ENCODE assay signal across 8 cellular contexts in genomic region chr12:102740157-102741032, GRCh38.
DNase-seq lines count a peak whose midpoint lies in the region; ATAC-seq and TF ChIP-seq lines count a peak whose summit lies in the region.

No MANE protein-coding gene starts in this region.

- H4K20me1 ChIP-seq in HCT116 (ENCODE audit: insufficient read depth) (no peaks in the 10 kb centered on the region), PC-9 (ENCODE audit: insufficient read depth) (no peaks in the 10 kb centered on the region), hepatocyte (ENCODE audit: insufficient read depth, poor library complexity, severe bottlenecking) (no peaks in the 10 kb centered on the region)

- ATAC-seq in HCT116 (peak; percentile 52), HG03521 (IDR thresholded peaks at IDR 0.05; ENCODE audit: unreplicated experiment) (no peak), HG03095 (IDR thresholded peaks at IDR 0.05; ENCODE audit: unreplicated experiment) (no peak)
- ATAC-seq in activated CD8-positive, alpha-beta memory T cell treated with anti-CD3 and anti-CD28 coated beads, Interleukin-2, amount 10 ng/mL, durations not matched to agents 7 days and 5 days: no peak

- peak; percentile 53 for TF ChIP-seq RAD21 in HCT116 (IDR thresholded peaks at IDR 0.05; ENCODE audit: low read depth)

- peaks cover under 1% of the 10 kb centered on the region for H3K4me1 Mint-ChIP-seq in activated CD8-positive, alpha-beta memory T cell treated with anti-CD3 and anti-CD28 coated beads, Interleukin-2, amount 10 ng/mL, durations not matched to agents 7 days and 5 days

- H3K4me2 ChIP-seq in HCT116 (ENCODE audit: low read length): no peak overlapping the region
- H3K4me2 ChIP-seq in PC-9: no peak overlapping the region
- no peak overlapping the region for H3K4me2 ChIP-seq in hepatocyte

- H3K27ac ChIP-seq in HCT116 (ENCODE audit: low read depth, low read length) (no peak overlapping the region), PC-9 (no peak overlapping the region), hepatocyte (peak overlapping the region; percentile 20)

- CTCF ChIA-PET in HCT116 (lab: Charles Lee): interaction anchor here (0.6 to 2.5 kb wide), 9 partner anchors 28 to 800 kb away, joined by 3 to 12 read pairs (median 4); no protein-coding TSS in a partner anchor
- CTCF ChIA-PET in PC-9 (lab: Charles Lee): interaction anchor here (0.7 to 1.0 kb wide), 3 partner anchors 17 to 909 kb away, joined by 3 to 5 read pairs (median 4); no protein-coding TSS in a partner anchor
- CTCF ChIA-PET in activated CD8-positive, alpha-beta memory T cell treated with anti-CD3 and anti-CD28 coated beads, Interleukin-2, amount 10 ng/mL, durations not matched to agents 7 days and 5 days (lab: Charles Lee): interaction anchor here (1.0 to 1.6 kb wide), 7 partner anchors 11 to 796 kb away, joined by 3 to 4 read pairs (median 3); no protein-coding TSS in a partner anchor

- no TSS peak for BruUV-seq in HCT116 (replicated peaks; lab: Mats Ljungman, UMichigan)
- BruUV-seq in PC-9 (replicated peaks; lab: Mats Ljungman, UMichigan): no TSS peak

- no peak for TF ChIP-seq POLR2A in HCT116 (IDR thresholded peaks at IDR 0.05; ENCODE audit: borderline replicate concordance, extremely low read depth, insufficient read depth, insufficient read length)

- H3K9me2 ChIP-seq in HCT116 (ENCODE audit: insufficient read depth) (no peaks in the 10 kb centered on the region), PC-9 (ENCODE audit: insufficient read depth) (no peaks in the 10 kb centered on the region), hepatocyte (replicated peaks; ENCODE audit: insufficient read depth) (no peaks in the 10 kb centered on the region)

- H3K79me2 ChIP-seq in HCT116 (ENCODE audit: insufficient read depth, low read length): no peaks in the 10 kb centered on the region
- no peaks in the 10 kb centered on the region for H3K79me2 ChIP-seq in PC-9 (ENCODE audit: low read depth)
- no peaks in the 10 kb centered on the region for H3K79me2 ChIP-seq in hepatocyte

- H3K9me3 ChIP-seq in HCT116 (ENCODE audit: control insufficient read depth in 1 of 2, insufficient read depth in 1 of 2, low read depth in 1 of 2, low read length in 2 of 2) (no peaks in the 10 kb centered on the region), PC-9 (ENCODE audit: insufficient read depth, low read depth) (no peaks in the 10 kb centered on the region), hepatocyte (ENCODE audit: low read depth) (no peaks in the 10 kb centered on the region)

- intact Hi-C loops in HCT116 (cut with micrococcal nuclease) (loop anchor here (1.0 to 10.0 kb wide), 2 partner anchors 646 to 801 kb away; no protein-coding TSS in a partner anchor), PC-9 (cut with micrococcal nuclease; ENCODE audit: unreplicated experiment) (loop anchor here (1.0 to 5.0 kb wide), 5 partner anchors 258 to 801 kb away; partner anchors contain the start of gene IGF1)

- H3K36me3 ChIP-seq in HCT116 (ENCODE audit: control insufficient read depth in 1 of 2, insufficient read depth in 2 of 2, low read length in 2 of 2): no peaks in the 10 kb centered on the region
- no peaks in the 10 kb centered on the region for H3K36me3 ChIP-seq in PC-9 (ENCODE audit: low read depth)
- H3K36me3 ChIP-seq in hepatocyte (replicated peaks; ENCODE audit: insufficient read depth, low read depth): no peaks in the 10 kb centered on the region

- no peaks in the 10 kb centered on the region for H3F3A ChIP-seq in PC-9 (ENCODE audit: insufficient read depth, low read depth)

- DNase-seq in AG10803 (ENCODE audit: low read depth) (peak; percentile 61), HCT116 (ENCODE audit: low read depth, low spot score) (peak; percentile 13), PC-9 (no peak), hepatocyte (ENCODE audit: low spot score) (peak; percentile 67), OCI-M2 (lab: John Stamatoyannopoulos, UW; ENCODE audit: unreplicated experiment) (no peak)
- no peak for DNase-seq in activated CD8-positive, alpha-beta memory T cell treated with anti-CD3 and anti-CD28 coated beads, Interleukin-2, amount 10 ng/mL, durations not matched to agents 7 days and 5 days

- POLR2A ChIA-PET in HCT116 (lab: Charles Lee) (no interaction called here), PC-9 (lab: Charles Lee; ENCODE audit: unreplicated experiment) (no interaction called here)

- H2AFZ ChIP-seq in HCT116 (ENCODE audit: low read depth, low read length, poor library complexity, severe bottlenecking): no peak overlapping the region
- H2AFZ ChIP-seq in PC-9: no peak overlapping the region
- H2AFZ ChIP-seq in hepatocyte: no peak overlapping the region

- no peaks in the 10 kb centered on the region for H3K36me3 Mint-ChIP-seq in activated CD8-positive, alpha-beta memory T cell treated with anti-CD3 and anti-CD28 coated beads, Interleukin-2, amount 10 ng/mL, durations not matched to agents 7 days and 5 days

- H3K4me3 ChIP-seq in AG10803 (ENCODE audit: low read length) (no peak overlapping the region), HCT116 (replicated peaks in 1 of 2; ENCODE audit: low read depth in 1 of 2, low read length in 2 of 2) (no peak overlapping the region), PC-9 (no peak overlapping the region), hepatocyte (no peak overlapping the region)

- H3K4me1 ChIP-seq in HCT116 (ENCODE audit: control insufficient read depth in 1 of 2, insufficient read depth in 2 of 2, low read length in 2 of 2) (no peaks in the 10 kb centered on the region), PC-9 (replicated peaks; ENCODE audit: insufficient read depth) (no peaks in the 10 kb centered on the region), hepatocyte (ENCODE audit: insufficient read depth) (no peaks in the 10 kb centered on the region)

- peak; percentile 58 for TF ChIP-seq CTCF in AG10803 (conservative IDR thresholded peaks at IDR 0.05; ENCODE audit: low read length)
- peak; percentile 6 to 44 (median 37); a peak in 4 of 6 replicates for TF ChIP-seq CTCF in HCT116 (IDR thresholded peaks at IDR 0.05 in 2 of 3, conservative IDR thresholded peaks at IDR 0.05 in 1 of 3; ENCODE audit: borderline replicate concordance in 1 of 3, insufficient read depth in 1 of 3, low read depth in 2 of 3, low read length in 2 of 3)
- TF ChIP-seq CTCF in PC-9 (conservative IDR thresholded peaks at IDR 0.05): peak; percentile 62
- peak; percentile 60 for TF ChIP-seq CTCF in hepatocyte (IDR thresholded peaks at IDR 0.05; ENCODE audit: poor library complexity)

- H3K27me3 Mint-ChIP-seq in activated CD8-positive, alpha-beta memory T cell treated with anti-CD3 and anti-CD28 coated beads, Interleukin-2, amount 10 ng/mL, durations not matched to agents 7 days and 5 days: no peaks in the 10 kb centered on the region

- no peak overlapping the region for H3K9ac ChIP-seq in HCT116 (ENCODE audit: low read length)

- H3K27ac Mint-ChIP-seq in activated CD8-positive, alpha-beta memory T cell treated with anti-CD3 and anti-CD28 coated beads, Interleukin-2, amount 10 ng/mL, durations not matched to agents 7 days and 5 days: no peak overlapping the region

- H3K27me3 ChIP-seq in HCT116 (ENCODE audit: insufficient read depth, low read length) (0 out of 2 replicates have a peak, but pooled peaks cover 4% of the 10 kb centered on the region), PC-9 (ENCODE audit: insufficient read depth, low read depth) (no peaks in the 10 kb centered on the region), hepatocyte (no peaks in the 10 kb centered on the region)

- H3K9me3 Mint-ChIP-seq in activated CD8-positive, alpha-beta memory T cell treated with anti-CD3 and anti-CD28 coated beads, Interleukin-2, amount 10 ng/mL, durations not matched to agents 7 days and 5 days (ENCODE audit: low read depth): no peaks in the 10 kb centered on the region

- no peak overlapping the region for H3K4me3 Mint-ChIP-seq in activated CD8-positive, alpha-beta memory T cell treated with anti-CD3 and anti-CD28 coated beads, Interleukin-2, amount 10 ng/mL, durations not matched to agents 7 days and 5 days

- 42% methylated on average over 3 of the region's 3 CpGs for WGBS in hepatocyte (ENCODE audit: low lambda C conversion rate, missing lambda C conversion rate)

- RAD21 ChIA-PET in HCT116 (lab: Charles Lee; ENCODE audit: low non-redundant PET in 1 of 2, low total read pairs in 2 of 2, uncharacterized antibody in 2 of 2, unreplicated experiment in 2 of 2): no interaction called here

TF ChIP-seq in HCT116, 20 proteins besides CTCF, POLR2A, EP300 and RAD21 (continues in another document):
- TF ChIP-seq ZFX (IDR thresholded peaks at IDR 0.05): no peak
- no peak for TF ChIP-seq ATF3 (IDR thresholded peaks at IDR 0.05)
- TF ChIP-seq ZNF274 (IDR thresholded peaks at IDR 0.05; ENCODE audit: low read depth, low read length): no peak
- TF ChIP-seq MAX (IDR thresholded peaks at IDR 0.05): no peak
- no peak for TF ChIP-seq CBX3 (IDR thresholded peaks at IDR 0.05; ENCODE audit: low read depth)
- TF ChIP-seq SRF (IDR thresholded peaks at IDR 0.05; ENCODE audit: low read depth): no peak
- no peak for TF ChIP-seq ZBTB33 (IDR thresholded peaks at IDR 0.05; ENCODE audit: extremely low read depth, insufficient replicate concordance, low read length)
- TF ChIP-seq CEBPB (IDR thresholded peaks at IDR 0.05; ENCODE audit: low read depth): no peak
- TF ChIP-seq POLR2AphosphoS5 (IDR thresholded peaks at IDR 0.05; ENCODE audit: low read depth, low read length): no peak
- TF ChIP-seq EZH2 (IDR thresholded peaks at IDR 0.05): no peak

Comparison
In these comparisons a context has a peak if more than half of its experiments do, and no peak if none do; other contexts are left out.
1. DNase-seq: peak in AG10803 (single experiment), HCT116 (single experiment) and hepatocyte (single experiment); none in PC-9 (0 of 2), OCI-M2 (single experiment) and activated CD8-positive, alpha-beta memory T cell treated with anti-CD3 and anti-CD28 coated beads, Interleukin-2, amount 10 ng/mL, durations not matched to agents 7 days and 5 days (single experiment).
2. Peak in every context shown above with its lines, with median percentiles within 50 percentile points of each other: CTCF ChIP-seq.